ENCODE assay signal across 8 cellular contexts in the genomic region with DNA sequence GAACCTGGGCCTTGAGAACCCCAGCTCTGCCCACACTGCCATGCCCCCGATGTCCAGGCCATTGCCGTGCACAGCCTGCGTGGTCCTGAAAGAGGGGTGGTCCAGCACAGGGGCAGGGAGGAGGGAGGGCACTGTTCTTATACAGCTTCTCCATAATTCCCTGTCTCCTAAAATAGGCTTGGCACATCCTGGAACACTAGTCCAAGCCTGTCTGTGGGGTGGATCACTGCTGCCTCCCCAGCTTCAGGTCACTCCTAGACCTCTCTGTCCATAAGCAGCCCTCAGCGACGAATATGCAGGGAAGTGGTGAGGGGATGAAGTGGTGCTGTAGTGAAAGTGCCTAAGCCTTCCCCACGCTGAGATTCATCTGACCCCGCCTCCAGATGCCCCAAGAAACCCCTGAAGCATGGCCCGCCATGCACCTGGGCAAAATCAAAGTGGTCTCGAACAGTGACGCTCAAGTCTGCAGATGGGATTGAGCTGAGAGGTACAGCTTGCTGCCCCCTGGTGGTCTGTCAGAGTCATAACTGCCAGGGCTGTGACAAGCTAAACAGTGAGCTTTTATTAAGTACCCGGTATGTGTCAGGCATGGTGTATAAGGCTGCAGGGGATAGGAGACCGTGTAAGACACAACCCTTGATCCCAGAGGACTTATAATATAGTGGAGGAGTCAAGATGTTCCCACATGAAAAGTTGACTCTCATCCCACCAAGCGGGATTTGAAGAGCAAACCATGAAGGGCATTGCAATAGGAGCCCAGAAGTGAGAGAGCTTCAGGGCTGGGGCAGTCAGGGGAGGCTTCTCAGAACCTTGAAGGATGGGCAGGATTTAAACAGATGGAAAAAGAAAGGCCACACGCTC.
DNase-seq lines count a peak whose midpoint lies in the region; ATAC-seq and TF ChIP-seq lines count a peak whose summit lies in the region.

No MANE protein-coding gene starts in this region.

- H3K4me1 Mint-ChIP-seq in activated naive CD4-positive, alpha-beta T cell treated with anti-CD3 and anti-CD28 coated beads for 36 hours (ENCODE audit: low read depth): peaks cover 10% of the 10 kb centered on the region

- CTCF ChIA-PET in activated naive CD4-positive, alpha-beta T cell treated with anti-CD3 and anti-CD28 coated beads for 36 hours (lab: Charles Lee): interaction anchor here (0.5 to 18.5 kb wide), 49 partner anchors 8 to 1267 kb away, joined by 3 to 771 read pairs (median 4); no protein-coding TSS in a partner anchor

- H3K4me3 ChIP-seq in HAP-1 (no peak overlapping the region), NB4 (ENCODE audit: low read depth, low read length) (no peak overlapping the region), SK-N-MC (no peak overlapping the region), prostate gland (no peak overlapping the region)

- 39% methylated on average over 14 of the region's 14 CpGs for WGBS in prostate gland

- no peaks in the 10 kb centered on the region for H3K4me1 ChIP-seq in HAP-1
- peaks cover 4% of the 10 kb centered on the region for H3K4me1 ChIP-seq in prostate gland (replicated peaks)

- H3K27me3 Mint-ChIP-seq in activated naive CD4-positive, alpha-beta T cell treated with anti-CD3 and anti-CD28 coated beads for 36 hours (ENCODE audit: low read depth): no peaks in the 10 kb centered on the region

- H3K9me3 Mint-ChIP-seq in activated naive CD4-positive, alpha-beta T cell treated with anti-CD3 and anti-CD28 coated beads for 36 hours: no peaks in the 10 kb centered on the region

- peak; percentile 91 for TF ChIP-seq CTCF in NB4 (IDR thresholded peaks at IDR 0.05; ENCODE audit: low read depth, low read length)
- TF ChIP-seq CTCF in prostate gland (IDR thresholded peaks at IDR 0.05): peak; percentile 79 to 89 (median 82)

- no peaks in the 10 kb centered on the region for H3K9me3 ChIP-seq in HAP-1
- no peaks in the 10 kb centered on the region for H3K9me3 ChIP-seq in SK-N-MC (ENCODE audit: low read depth, low read length)
- H3K9me3 ChIP-seq in prostate gland: no peaks in the 10 kb centered on the region

- peak; percentile 80 for DNase-seq in ELR (ENCODE audit: low read depth)
- peak; percentile 69 to 77 for DNase-seq in HAP-1 (ENCODE audit: low spot score in 2 of 2)
- peak; percentile 79 for DNase-seq in NB4 (ENCODE audit: low read depth)
- peak; percentile 45 for DNase-seq in SK-N-MC (ENCODE audit: low read depth, low spot score)
- peak; percentile 81 for DNase-seq in activated naive CD4-positive, alpha-beta T cell treated with anti-CD3 and anti-CD28 coated beads for 36 hours
- DNase-seq in head of caudate nucleus: peak; percentile 34 to 88 (median 74)
- peak; percentile 48 for DNase-seq in prostate gland (ENCODE audit: low spot score)

- in situ Hi-C loops in HAP-1 (cut with MboI; ENCODE audit: low sequenced_read_pairs): no loop called here

- H3K27ac ChIP-seq in SK-N-MC (no peak overlapping the region), prostate gland (no peak overlapping the region)

- ATAC-seq in HG03097 (IDR thresholded peaks at IDR 0.05; ENCODE audit: low FRiP score, unreplicated experiment): no peak

- H3K36me3 Mint-ChIP-seq in activated naive CD4-positive, alpha-beta T cell treated with anti-CD3 and anti-CD28 coated beads for 36 hours (ENCODE audit: low read depth): no peaks in the 10 kb centered on the region

- TF ChIP-seq POLR2A in NB4 (IDR thresholded peaks at IDR 0.05; ENCODE audit: extremely low read depth, insufficient read length) (no peak), prostate gland (IDR thresholded peaks at IDR 0.05) (no peak)

- H3K27me3 ChIP-seq in HAP-1 (ENCODE audit: low read depth) (peaks cover 10% of the 10 kb centered on the region), prostate gland (replicated peaks; ENCODE audit: insufficient read depth) (no peaks in the 10 kb centered on the region)

- H3K9ac ChIP-seq in SK-N-MC (ENCODE audit: insufficient read length): no peak overlapping the region

- H3K27ac Mint-ChIP-seq in activated naive CD4-positive, alpha-beta T cell treated with anti-CD3 and anti-CD28 coated beads for 36 hours: no peak overlapping the region

- H3K36me3 ChIP-seq in HAP-1 (replicated peaks): no peaks in the 10 kb centered on the region
- H3K36me3 ChIP-seq in SK-N-MC (ENCODE audit: insufficient read depth, low read length): no peaks in the 10 kb centered on the region
- H3K36me3 ChIP-seq in prostate gland: no peaks in the 10 kb centered on the region

- no peak overlapping the region for H3K4me3 Mint-ChIP-seq in activated naive CD4-positive, alpha-beta T cell treated with anti-CD3 and anti-CD28 coated beads for 36 hours

- intact Hi-C loops in activated naive CD4-positive, alpha-beta T cell treated with anti-CD3 and anti-CD28 coated beads for 36 hours (cut with micrococcal nuclease): loop anchor here (1.0 to 10.0 kb wide), 6 partner anchors 99 to 1035 kb away; partner anchors contain the start of gene AXDND1
- intact Hi-C loops in head of caudate nucleus (cut with DNase I) (no loop called here), prostate gland (cut with DNase I) (loop anchor here (2.0 kb wide), 1 partner anchor 103 kb away; no protein-coding TSS in a partner anchor)
